Comparison of ENCODE assay signal across 20 cellular contexts in genomic region chr11:130379276-130379675, GRCh38. TPM values are rescaled to one million over a fixed set of nuclear protein-coding genes. Genes with fewer than 3 reads are reported as not detected.
"Had no signal": no experiment of that assay in that cellular context is flagged by ENCODE, and none has a peak within 500 bp of the region (broad histone marks: within the 10 kb centered on the region; RNA-seq: fewer than 3 reads in every experiment).

No MANE protein-coding gene starts in this region.

- H3K36me3 ChIP-seq: prostate gland, right atrium auricular region, tibial artery had no signal

- H3K9me3 ChIP-seq: prostate gland, right atrium auricular region, tibial artery had no signal

- H3K4me3 ChIP-seq: lung, prostate gland, right atrium auricular region, tibial artery had no signal

- DNase-seq: activated CD8-positive, alpha-beta memory T cell treated with anti-CD3 and anti-CD28 coated beads for 24 hours; activated CD8-positive, alpha-beta memory T cell treated with anti-CD3 and anti-CD28 coated beads, Interleukin-2, amount 50 U/mL, for 4 hours; activated T-cell treated with anti-CD3 and anti-CD28 coated beads, Interleukin-2, amount 50 U/mL, for 24 hours; aorta; effector CD4-positive, alpha-beta T cell; hippocampal formation; left colon; naive thymus-derived CD8-positive, alpha-beta T cell; stimulated activated CD4-positive, alpha-beta T cell treated with anti-CD3 and anti-CD28 coated beads, Interleukin-12 subunit alpha, Interleukin-12 subunit beta, amount 100 ng/mL, for 4 hours; stimulated activated CD4-positive, alpha-beta T cell treated with anti-CD3 and anti-CD28 coated beads, Interleukin-1b, Interleukin-23, amount 100 ng/mL, for 48 hours; stimulated activated naive CD8-positive, alpha-beta T cell treated with anti-CD3 and anti-CD28 coated beads, Interleukin-15, amount 100 ng/mL, for 72 hours; T-helper 1 cell; tibial artery had no signal

- H3K27ac ChIP-seq: prostate gland, right atrium auricular region, tibial artery had no signal

- FAIRE-seq: frontal cortex had no signal

- H3K27me3 ChIP-seq: right atrium auricular region, tibial artery had no signal

- H3K4me1 ChIP-seq: prostate gland, tibial artery had no signal

RNA-seq across cellular contexts. Expression of gene ADAMTS8, which starts 49.1 kb away (rescaled TPM):
- total RNA-seq: activated naive CD4-positive, alpha-beta T cell treated with anti-CD3 and anti-CD28 coated beads, Interleukin-2, amount 50 U/mL, for 72 hours; activated T-helper 17 cell treated with anti-CD3 and anti-CD28 coated beads, Interleukin-2, amount 50 U/mL, for 72 hours; naive thymus-derived CD8-positive, alpha-beta T cell; osteoblast had no signal
- polyA plus RNA-seq: naive thymus-derived CD8-positive, alpha-beta T cell had no signal
